Comparison of ENCODE assay signal across 21 cellular contexts in genomic region chr1:57551476-57551875, GRCh38.
A peak's percentile ranks its signal among the peaks of the same experiment; 100 is the strongest.
DNase-seq lines count a peak whose midpoint lies in the region; ATAC-seq, FAIRE-seq and TF ChIP-seq lines count a peak whose summit lies in the region.
"Had no signal": no experiment of that assay in that cellular context is flagged by ENCODE, and none has a peak within 500 bp of the region (broad histone marks: within the 10 kb centered on the region; RNA-seq: fewer than 3 reads in every experiment).

No MANE protein-coding gene starts in this region.

- peaks cover 17% of the 10 kb centered on the region for H3K4me1 ChIP-seq in endodermal cell (ENCODE audit: control insufficient read depth, insufficient read depth, low read length)

- no peak overlapping the region for H3K9ac ChIP-seq in endodermal cell (ENCODE audit: extremely low read depth, low read length, poor library complexity, severe bottlenecking)
- H3K9ac ChIP-seq: GM23248, KMS-11 had no signal

- no peaks in the 10 kb centered on the region for H3K36me3 ChIP-seq in endodermal cell (ENCODE audit: control insufficient read depth, insufficient read depth, low read length)

- no peaks in the 10 kb centered on the region for H3K36me3 Mint-ChIP-seq in endodermal cell (ENCODE audit: low read depth)
- no peaks in the 10 kb centered on the region for H3K36me3 Mint-ChIP-seq in activated CD4-positive, alpha-beta memory T cell treated with anti-CD3 and anti-CD28 coated beads, Interleukin-2, amount 10 ng/mL, durations not matched to agents 7 days and 5 days (ENCODE audit: low read depth)
- H3K36me3 Mint-ChIP-seq: CD14-positive monocyte; CD8-positive, alpha-beta T cell; IgD-negative memory B cell had no signal

- DNase-seq in ELF-1 (ENCODE audit: low read depth, low spot score) (peak; percentile 33), NCI-H526 (lab: John Stamatoyannopoulos, UW) (peak; percentile 3 to 65), endodermal cell (peak; percentile 77), iPS-NIHi7 (ENCODE audit: extremely low spot score) (peak; percentile 57), H54 (ENCODE audit: insufficient read length, low spot score) (no peak)
- DNase-seq in activated CD4-positive, alpha-beta memory T cell treated with anti-CD3 and anti-CD28 coated beads, Interleukin-2, amount 10 ng/mL, durations not matched to agents 7 days and 5 days: no peak
- DNase-seq: CD8-positive, alpha-beta T cell; COR-L47; DMS153; DND-41; GF-D8; GM23248 had no signal

- peaks cover 2% of the 10 kb centered on the region for H3K9me3 Mint-ChIP-seq in endodermal cell
- H3K9me3 Mint-ChIP-seq in activated CD4-positive, alpha-beta memory T cell treated with anti-CD3 and anti-CD28 coated beads, Interleukin-2, amount 10 ng/mL, durations not matched to agents 7 days and 5 days: no peaks in the 10 kb centered on the region
- H3K9me3 Mint-ChIP-seq: CD8-positive, alpha-beta T cell had no signal

- TF ChIP-seq CTCF in endodermal cell (conservative IDR thresholded peaks at IDR 0.05): no peak

- 49 to 63% methylated on average over 3 to 4 of the region's 4 CpGs for WGBS in endodermal cell (ENCODE audit: insufficient coverage in 1 of 2, insufficient read length in 1 of 2), 2 experiments

- peak overlapping the region; percentile 6 for H3K27ac Mint-ChIP-seq in endodermal cell
- H3K27ac Mint-ChIP-seq in activated CD4-positive, alpha-beta memory T cell treated with anti-CD3 and anti-CD28 coated beads, Interleukin-2, amount 10 ng/mL, durations not matched to agents 7 days and 5 days: no peak overlapping the region
- H3K27ac Mint-ChIP-seq: CD14-positive monocyte; CD8-positive, alpha-beta T cell; IgD-negative memory B cell had no signal

- ATAC-seq in GM19455 (IDR thresholded peaks at IDR 0.05; ENCODE audit: unreplicated experiment): no peak
- ATAC-seq in GM21619 (IDR thresholded peaks at IDR 0.05; ENCODE audit: unreplicated experiment): no peak
- ATAC-seq: CD8-positive, alpha-beta T cell; HCT116 had no signal

- CTCF ChIA-PET in activated CD4-positive, alpha-beta memory T cell treated with anti-CD3 and anti-CD28 coated beads, Interleukin-2, amount 10 ng/mL, durations not matched to agents 7 days and 5 days (lab: Charles Lee): no interaction called here

- H3K27ac ChIP-seq in endodermal cell (ENCODE audit: low read depth, low read length): no peak overlapping the region
- H3K27ac ChIP-seq: 22Rv1, GM23248, KMS-11 had no signal

- H3K27me3 ChIP-seq in endodermal cell (ENCODE audit: control insufficient read depth, insufficient read depth, low read length, poor library complexity, severe bottlenecking): no peaks in the 10 kb centered on the region

- peaks cover 58% of the 10 kb centered on the region for H3K4me1 Mint-ChIP-seq in endodermal cell
- no peaks in the 10 kb centered on the region for H3K4me1 Mint-ChIP-seq in activated CD4-positive, alpha-beta memory T cell treated with anti-CD3 and anti-CD28 coated beads, Interleukin-2, amount 10 ng/mL, durations not matched to agents 7 days and 5 days
- H3K4me1 Mint-ChIP-seq: CD14-positive monocyte, IgD-negative memory B cell had no signal

- no peak for FAIRE-seq in H54 (lab: Jason Lieb, UNC)
- FAIRE-seq: D721Med, GM19239 had no signal

- POLR2A ChIA-PET in activated CD4-positive, alpha-beta memory T cell treated with anti-CD3 and anti-CD28 coated beads, Interleukin-2, amount 10 ng/mL, durations not matched to agents 7 days and 5 days (lab: Charles Lee): no interaction called here

- no peaks in the 10 kb centered on the region for H3K9me3 ChIP-seq in endodermal cell (ENCODE audit: control insufficient read depth, low read length)

- TF ChIP-seq POLR2A in H54 (IDR thresholded peaks at IDR 0.05; ENCODE audit: low read depth, low read length): no peak

- no peak overlapping the region for H3K4me3 Mint-ChIP-seq in endodermal cell
- no peak overlapping the region for H3K4me3 Mint-ChIP-seq in activated CD4-positive, alpha-beta memory T cell treated with anti-CD3 and anti-CD28 coated beads, Interleukin-2, amount 10 ng/mL, durations not matched to agents 7 days and 5 days
- H3K4me3 Mint-ChIP-seq: CD14-positive monocyte; CD8-positive, alpha-beta T cell; IgD-negative memory B cell had no signal

- no peaks in the 10 kb centered on the region for H3K27me3 Mint-ChIP-seq in endodermal cell (ENCODE audit: insufficient read depth)
- no peaks in the 10 kb centered on the region for H3K27me3 Mint-ChIP-seq in activated CD4-positive, alpha-beta memory T cell treated with anti-CD3 and anti-CD28 coated beads, Interleukin-2, amount 10 ng/mL, durations not matched to agents 7 days and 5 days
- H3K27me3 Mint-ChIP-seq: IgD-negative memory B cell had no signal

- no peak overlapping the region for H3K4me3 ChIP-seq in endodermal cell (ENCODE audit: low read length)
- H3K4me3 ChIP-seq: GM23248 had no signal

Comparison
In these comparisons a context has a peak if more than half of its experiments do, and no peak if none do; other contexts are left out.
1. DNase-seq: peak in ELF-1 (single experiment), NCI-H526 (2 of 2), endodermal cell (single experiment) and iPS-NIHi7 (single experiment); none in H54 (single experiment) and activated CD4-positive, alpha-beta memory T cell treated with anti-CD3 and anti-CD28 coated beads, Interleukin-2, amount 10 ng/mL, durations not matched to agents 7 days and 5 days (single experiment).